In genomic region chr3:49841126-49841525, GRCh38 we compare ENCODE assay signal across 6 cellular contexts.
DNase-seq lines count a peak whose midpoint lies in the region; ATAC-seq and TF ChIP-seq lines count a peak whose summit lies in the region.

No MANE protein-coding gene starts in this region.

- peaks cover 90% of the 10 kb centered on the region for H3K36me3 ChIP-seq in NT2/D1 (ENCODE audit: insufficient read depth, insufficient read length, low read length)

- DNase-seq in GM13976 (ENCODE audit: low spot score) (no peak), NT2/D1 (ENCODE audit: low read depth, low spot score) (peak; percentile 32), iPS DF 4.7 (ENCODE audit: extremely low read depth, low spot score) (peak; percentile 25), AG08396 (ENCODE audit: low spot score) (no peak), activated gamma-delta T cell treated with Interleukin-2 at 50 U/mL for 16 hours (no peak)

- no peaks in the 10 kb centered on the region for H3K9me3 ChIP-seq in NT2/D1 (ENCODE audit: insufficient read depth, low read length)

- peaks cover 8% of the 10 kb centered on the region for H3K4me1 ChIP-seq in NT2/D1 (ENCODE audit: insufficient read depth, insufficient read length)

- H3K9ac ChIP-seq in NT2/D1 (ENCODE audit: insufficient read length, low read depth), result no peak overlapping the region

- peak; percentile 27 for TF ChIP-seq CTCF in GM13976 (IDR thresholded peaks at IDR 0.05; ENCODE audit: borderline replicate concordance, control extremely low read depth, extremely low read depth, insufficient read depth, missing control alignments)

- in situ Hi-C loops in GM13976 (cut with MboI; ENCODE audit: low sequenced_read_pairs, unreplicated experiment), result no loop called here

- ATAC-seq in GM21786 (IDR thresholded peaks at IDR 0.05; ENCODE audit: unreplicated experiment), result no peak

- H3K4me3 ChIP-seq in NT2/D1 (ENCODE audit: insufficient read length, low read depth), result no peak overlapping the region

- H3K27me3 ChIP-seq in NT2/D1 (ENCODE audit: insufficient read depth, insufficient read length), result no peaks in the 10 kb centered on the region

Comparison
In these comparisons a context has a peak if more than half of its experiments do, and no peak if none do; other contexts are left out.
1. DNase-seq: peak in NT2/D1 (single experiment) and iPS DF 4.7 (single experiment); none in GM13976 (single experiment), AG08396 (single experiment) and activated gamma-delta T cell treated with Interleukin-2 at 50 U/mL for 16 hours (single experiment).